Comparison of ENCODE assay signal across 9 cellular contexts in genomic region chr13:42574011-42574410, GRCh38. TPM values are rescaled to one million over a fixed set of nuclear protein-coding genes. Genes with fewer than 3 reads are reported as not detected.
A peak's percentile ranks its signal among the peaks of the same experiment; 100 is the strongest.
DNase-seq lines count a peak whose midpoint lies in the region; ATAC-seq and FAIRE-seq lines count a peak whose summit lies in the region.
"Had no signal": no experiment of that assay in that cellular context is flagged by ENCODE, and none has a peak within 500 bp of the region (broad histone marks: within the 10 kb centered on the region; RNA-seq: fewer than 3 reads in every experiment).

A gene with protein sequence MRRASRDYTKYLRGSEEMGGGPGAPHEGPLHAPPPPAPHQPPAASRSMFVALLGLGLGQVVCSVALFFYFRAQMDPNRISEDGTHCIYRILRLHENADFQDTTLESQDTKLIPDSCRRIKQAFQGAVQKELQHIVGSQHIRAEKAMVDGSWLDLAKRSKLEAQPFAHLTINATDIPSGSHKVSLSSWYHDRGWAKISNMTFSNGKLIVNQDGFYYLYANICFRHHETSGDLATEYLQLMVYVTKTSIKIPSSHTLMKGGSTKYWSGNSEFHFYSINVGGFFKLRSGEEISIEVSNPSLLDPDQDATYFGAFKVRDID (plus strand): TSS chr13:42574152. CDS start chr13:42574304, 152 bp downstream.

- peak within 1 kb of the TSS; percentile 79 to 85 for H3K4me3 Mint-ChIP-seq in stimulated activated naive B cell treated with anti-CD40 and anti-IgM and Interleukin-4, amounts not matched to agents 10 μg/mL and 1 μg/mL and 100 μg/mL, for 72 hours

- FAIRE-seq in GM19239 (lab: Jason Lieb, UNC) = peak; percentile 80

- peaks cover 0 to 3% of the 10 kb centered on the region in 2 donors for H3K36me3 Mint-ChIP-seq in stimulated activated naive B cell treated with anti-CD40 and anti-IgM and Interleukin-4, amounts not matched to agents 10 μg/mL and 1 μg/mL and 100 μg/mL, for 72 hours

- peaks cover 5% of the 10 kb centered on the region in 2 donors for H3K9me3 Mint-ChIP-seq in stimulated activated naive B cell treated with anti-CD40 and anti-IgM and Interleukin-4, amounts not matched to agents 10 μg/mL and 1 μg/mL and 100 μg/mL, for 72 hours

- H3K4me1 Mint-ChIP-seq in stimulated activated naive B cell treated with anti-CD40 and anti-IgM and Interleukin-4, amounts not matched to agents 10 μg/mL and 1 μg/mL and 100 μg/mL, for 72 hours = peaks cover 22 to 24% of the 10 kb centered on the region in 2 donors

- H3K27me3 Mint-ChIP-seq in stimulated activated naive B cell treated with anti-CD40 and anti-IgM and Interleukin-4, amounts not matched to agents 10 μg/mL and 1 μg/mL and 100 μg/mL, for 72 hours = peaks cover 28 to 50% of the 10 kb centered on the region in 2 donors

- peak within 1 kb of the TSS; percentile 63 for H3K27ac Mint-ChIP-seq in stimulated activated naive B cell treated with anti-CD40 and anti-IgM and Interleukin-4, amounts not matched to agents 10 μg/mL and 1 μg/mL and 100 μg/mL, for 72 hours

- ATAC-seq in HG03025 (IDR thresholded peaks at IDR 0.05; ENCODE audit: low FRiP score, unreplicated experiment) = peak; percentile 15
- ATAC-seq in stimulated activated naive B cell treated with anti-CD40 and anti-IgM and Interleukin-4, amounts not matched to agents 10 μg/mL and 1 μg/mL and 100 μg/mL, for 72 hours (replicated peaks) = peak; percentile 38 to 41

- no peak for DNase-seq in GM19239 (ENCODE audit: insufficient read length, low spot score)
- DNase-seq in activated T-helper 1 cell treated with Interleukin-2 at 50 U/mL for 16 hours (ENCODE audit: low read depth) = peak; percentile 2
- peak; percentile 60 for DNase-seq in islet precursor cell
- DNase-seq in stimulated activated naive B cell treated with anti-CD40 and anti-IgM and Interleukin-4, amounts not matched to agents 10 μg/mL and 1 μg/mL and 100 μg/mL, for 72 hours = peak; percentile 3
- no peak for DNase-seq in CD1c-positive myeloid dendritic cell (ENCODE audit: extremely low spot score)
- no peak for DNase-seq in occipital lobe (lab: John Stamatoyannopoulos, UW)
- no peak for DNase-seq in epidermal melanocyte (ENCODE audit: insufficient read length, low spot score)

RNA-seq across cellular contexts. Expression of the gene that starts here (rescaled TPM):
- total RNA-seq in occipital lobe = not detected
- total RNA-seq: SK-MEL-5 had no signal

Comparison
In these comparisons a context has a peak if more than half of its experiments do, and no peak if none do; other contexts are left out.
1. DNase-seq: peak in activated T-helper 1 cell treated with Interleukin-2 at 50 U/mL for 16 hours (single experiment), islet precursor cell (single experiment) and stimulated activated naive B cell treated with anti-CD40 and anti-IgM and Interleukin-4, amounts not matched to agents 10 μg/mL and 1 μg/mL and 100 μg/mL, for 72 hours (single experiment); none in GM19239 (single experiment), CD1c-positive myeloid dendritic cell (single experiment), occipital lobe (single experiment) and epidermal melanocyte (single experiment).